11 cellular contexts compared by ENCODE assay signal in genomic region chr20:56630506-56631317, GRCh38. TPM values are rescaled to one million over a fixed set of nuclear protein-coding genes. Genes with fewer than 3 reads are reported as not detected.
DNase-seq lines count a peak whose midpoint lies in the region; ATAC-seq, FAIRE-seq and TF ChIP-seq lines count a peak whose summit lies in the region.
"Had no signal": no experiment of that assay in that cellular context is flagged by ENCODE, and none has a peak within 500 bp of the region (broad histone marks: within the 10 kb centered on the region; RNA-seq: fewer than 3 reads in every experiment).

No MANE protein-coding gene starts in this region.

- peak overlapping the region; percentile 99 for H3K9ac ChIP-seq in keratinocyte (ENCODE audit: control insufficient read depth, extremely low read depth, insufficient read depth, low read length)

- TF ChIP-seq CTCF in cardiac muscle cell (IDR thresholded peaks at IDR 0.05; ENCODE audit: low read depth, low read length), result no peak
- TF ChIP-seq CTCF in right atrium auricular region (IDR thresholded peaks at IDR 0.05), result no peak
- TF ChIP-seq CTCF in MCF 10A (IDR thresholded peaks at IDR 0.05; ENCODE audit: unreplicated experiment), result no peak
- peak in 1 of 3 experiments; percentile 3 for TF ChIP-seq CTCF in keratinocyte (optimal IDR thresholded peaks at IDR 0.05 in 1 of 3, IDR thresholded peaks at IDR 0.05 in 1 of 3, conservative IDR thresholded peaks at IDR 0.05 in 1 of 3; ENCODE audit: extremely low read depth in 1 of 3, insufficient read depth in 2 of 3, low read length in 3 of 3)
- TF ChIP-seq CTCF in upper lobe of right lung (IDR thresholded peaks at IDR 0.05), result no peak
- TF ChIP-seq CTCF in adrenal gland (IDR thresholded peaks at IDR 0.05), result peak in 1 of 6 experiments; percentile 1

- H3K4me3 ChIP-seq in cardiac muscle cell, result peak overlapping the region; percentile 35
- H3K4me3 ChIP-seq in right atrium auricular region, result peak overlapping the region in 1 of 2 donors; percentile 54
- H3K4me3 ChIP-seq in keratinocyte (ENCODE audit: control insufficient read depth in 2 of 3, extremely low read depth in 1 of 3, insufficient read depth in 2 of 3, low read depth in 1 of 3, low read length in 3 of 3), result peak overlapping the region; percentile 93 to 100 (median 97)
- H3K4me3 ChIP-seq in upper lobe of right lung, result peak overlapping the region; percentile 50
- peak overlapping the region in 2 of 4 donors; percentile 8 to 59 for H3K4me3 ChIP-seq in adrenal gland

- H3K27ac Mint-ChIP-seq in MCF 10A (ENCODE audit: low read depth, unreplicated experiment), result peak overlapping the region; percentile 80
- H3K27ac Mint-ChIP-seq: CD4-positive, CD25-positive, alpha-beta regulatory T cell had no signal

- POLR2A ChIA-PET in MCF 10A (lab: Yijun Ruan, JAX), result interaction anchor here (0.8 to 4.5 kb wide), 25 partner anchors 12 to 430 kb away, joined by 3 to 71 read pairs (median 4); partner anchors contain the start of genes AURKA, CSTF1 and FAM210B

- dilution Hi-C loops in keratinocyte (cut with MboI; ENCODE audit: extremely low pct_ligation_motif_present, low sequenced_read_pairs), result no loop called here

- no peaks in the 10 kb centered on the region for H4K20me1 ChIP-seq in keratinocyte (ENCODE audit: control insufficient read depth, extremely low read depth, insufficient read depth, low read length)

- H3K9me1 ChIP-seq in keratinocyte (ENCODE audit: control insufficient read depth, extremely low read depth, insufficient read depth, low read length), result no peaks in the 10 kb centered on the region

- CTCF ChIA-PET in MCF 10A (lab: Yijun Ruan, JAX), result interaction anchor here (0.6 to 8.5 kb wide), 42 partner anchors 8 to 930 kb away, joined by 3 to 121 read pairs (median 4); no protein-coding TSS in a partner anchor

- H3K4me1 ChIP-seq in cardiac muscle cell (ENCODE audit: low read depth) (peaks cover 16% of the 10 kb centered on the region), right atrium auricular region (peaks cover 0 to 56% of the 10 kb centered on the region in 2 donors), keratinocyte (ENCODE audit: control insufficient read depth, extremely low read depth, insufficient read depth, low read length) (peaks cover 43% of the 10 kb centered on the region), upper lobe of right lung (peaks cover 28% of the 10 kb centered on the region), adrenal gland (replicated peaks in 1 of 2) (peaks cover 10 to 18% of the 10 kb centered on the region in 2 donors)

- WGBS in adrenal gland, 4 donors, result 2 to 14% (median 2%) methylated on average over 19 to 82 of the region's 82 CpGs

- no TSS peak for BruUV-seq in MCF 10A (replicated peaks; lab: Mats Ljungman, UMichigan)

- DNase-seq in cardiac muscle cell (ENCODE audit: low read depth in 1 of 2, low spot score in 1 of 2) (peak in 1 of 2 donors; percentile 34), right atrium auricular region (ENCODE audit: low spot score) (no peak), MCF 10A (ENCODE audit: unreplicated experiment) (no peak), keratinocyte (ENCODE audit: low read depth, low spot score) (no peak), upper lobe of right lung (no peak), adrenal gland (no peak)
- no peak for DNase-seq in activated CD4-positive, alpha-beta T cell treated with anti-CD3 and anti-CD28 coated beads for 4 hours
- DNase-seq in activated CD4-positive, CD25-positive, alpha-beta regulatory T cell (lab: John Stamatoyannopoulos, UW), result no peak
- DNase-seq: activated naive CD4-positive, alpha-beta T cell treated with anti-CD3 and anti-CD28 coated beads, Interleukin-2, amount 50 U/mL, for 16 hours; CD4-positive, CD25-positive, alpha-beta regulatory T cell had no signal

- peak overlapping the region; percentile 90 for H3K4me3 Mint-ChIP-seq in MCF 10A (ENCODE audit: unreplicated experiment)

- peaks cover 100% of the 10 kb centered on the region for H3K27me3 ChIP-seq in cardiac muscle cell
- peaks cover 20 to 49% of the 10 kb centered on the region in 2 donors for H3K27me3 ChIP-seq in right atrium auricular region
- peaks cover under 1% of the 10 kb centered on the region for H3K27me3 ChIP-seq in keratinocyte (ENCODE audit: control insufficient read depth, extremely low read depth, insufficient read depth, low read length)
- peaks cover 84% of the 10 kb centered on the region for H3K27me3 ChIP-seq in upper lobe of right lung
- peaks cover 74% of the 10 kb centered on the region for H3K27me3 ChIP-seq in adrenal gland

- no peak for TF ChIP-seq POLR2A in adrenal gland (IDR thresholded peaks at IDR 0.05)

- peak overlapping the region; percentile 95 for H3K4me2 ChIP-seq in keratinocyte (ENCODE audit: control insufficient read depth, extremely low read depth, insufficient read depth, low read depth, low read length)

- peak; percentile 14 for ATAC-seq in upper lobe of right lung

- intact Hi-C loops in MCF 10A (cut with micrococcal nuclease) (loop anchor here (1.0 to 10.0 kb wide), 8 partner anchors 84 to 450 kb away; no protein-coding TSS in a partner anchor), upper lobe of right lung (cut with DNase I) (no loop called here), adrenal gland (cut with DNase I) (no loop called here)

- H3K9me3 Mint-ChIP-seq in MCF 10A (ENCODE audit: unreplicated experiment), result no peaks in the 10 kb centered on the region
- H3K9me3 Mint-ChIP-seq: CD4-positive, CD25-positive, alpha-beta regulatory T cell had no signal

- peaks cover 62% of the 10 kb centered on the region for H3K79me2 ChIP-seq in keratinocyte (ENCODE audit: control insufficient read depth, insufficient read depth, low read length)

- no peak overlapping the region for H2AFZ ChIP-seq in keratinocyte (ENCODE audit: control insufficient read depth, low read length)

- peaks cover 33% of the 10 kb centered on the region for H3K4me1 Mint-ChIP-seq in MCF 10A (ENCODE audit: insufficient read depth, unreplicated experiment)

- no peaks in the 10 kb centered on the region for H3K9me3 ChIP-seq in cardiac muscle cell (ENCODE audit: low read depth)
- H3K9me3 ChIP-seq in right atrium auricular region, result no peaks in the 10 kb centered on the region
- H3K9me3 ChIP-seq in keratinocyte (ENCODE audit: control insufficient read depth, low read depth, low read length), result no peaks in the 10 kb centered on the region
- H3K9me3 ChIP-seq in upper lobe of right lung, result no peaks in the 10 kb centered on the region
- no peaks in the 10 kb centered on the region for H3K9me3 ChIP-seq in adrenal gland (replicated peaks in 1 of 3)

- peaks cover 26% of the 10 kb centered on the region for H3K36me3 Mint-ChIP-seq in MCF 10A (ENCODE audit: insufficient read depth, unreplicated experiment)
- H3K36me3 Mint-ChIP-seq: CD4-positive, CD25-positive, alpha-beta regulatory T cell had no signal

- H3K36me3 ChIP-seq in cardiac muscle cell, result no peaks in the 10 kb centered on the region
- H3K36me3 ChIP-seq in right atrium auricular region, result no peaks in the 10 kb centered on the region
- H3K36me3 ChIP-seq in keratinocyte (ENCODE audit: control insufficient read depth in 2 of 2, extremely low read depth in 1 of 2, insufficient read depth in 2 of 2, low read length in 2 of 2), result peaks cover 1 to 21% of the 10 kb centered on the region in 2 experiments
- no peaks in the 10 kb centered on the region for H3K36me3 ChIP-seq in upper lobe of right lung
- no peaks in the 10 kb centered on the region for H3K36me3 ChIP-seq in adrenal gland (replicated peaks in 1 of 2)

- no peak for FAIRE-seq in keratinocyte (lab: Jason Lieb, UNC)

- H3K27ac ChIP-seq in cardiac muscle cell (no peak overlapping the region), right atrium auricular region (no peak overlapping the region), keratinocyte (ENCODE audit: control insufficient read depth, insufficient read depth, low read length) (peak overlapping the region; percentile 96), upper lobe of right lung (no peak overlapping the region), adrenal gland (peak overlapping the region in 1 of 5 donors; percentile 22)

- H3K27me3 Mint-ChIP-seq in MCF 10A (ENCODE audit: insufficient read depth, unreplicated experiment), result no peaks in the 10 kb centered on the region

RNA-seq across cellular contexts. Expression of gene TFAP2C, which starts 1.6 kb away (rescaled TPM):
- total RNA-seq in cardiac muscle cell, result 0.21 and 0.46 TPM in 2 replicates
- polyA plus RNA-seq in cardiac muscle cell, result not detected in 2 replicates
- under 1 TPM; 0.37 to 0.39 TPM for total RNA-seq in right atrium auricular region
- total RNA-seq in MCF 10A (2022), result 13.2 and 14.9 TPM in 2 replicates
- polyA plus RNA-seq in keratinocyte, result 5.5 to 24.7 TPM (median 11.5 TPM) in 3 replicates
- polyA plus RNA-seq in keratinocyte (2011; ENCODE audit: low read depth), result 7.3 TPM
- polyA plus RNA-seq in keratinocyte (2011; cell fraction: cytosol; rRNA removed), result 7.4 and 8.5 TPM in 2 replicates
- 16.9 and 20.0 TPM in 2 replicates for polyA plus RNA-seq in keratinocyte (2011; cell fraction: nucleus; rRNA removed)
- 16.6 and 23.1 TPM in 2 replicates for polyA plus RNA-seq in keratinocyte (2012; ENCODE audit: low replicate concordance)
- 5.9 to 11.7 TPM (median 10.8 TPM) in 3 replicates for polyA minus RNA-seq in keratinocyte
- 12.1 TPM for polyA minus RNA-seq in keratinocyte (2011; cell fraction: cytosol; rRNA and poly(A)+ RNA removed)
- polyA minus RNA-seq in keratinocyte (2011; cell fraction: nucleus; rRNA and poly(A)+ RNA removed), result 13.0 and 15.7 TPM in 2 replicates
- 5.2 TPM for total RNA-seq in upper lobe of right lung
- 1 to 10 TPM in 2 of 8 donors, under 1 TPM in 6; 0.24 to 1.2 (median 0.63) TPM for total RNA-seq in adrenal gland
- under 1 TPM; 0.16 to 0.27 (median 0.24) TPM for polyA plus RNA-seq in adrenal gland
- total RNA-seq: CD4-positive, CD25-positive, alpha-beta regulatory T cell; lung microvascular endothelial cell had no signal
- polyA plus RNA-seq: CD4-positive, CD25-positive, alpha-beta regulatory T cell had no signal
